10 cellular contexts compared by ENCODE assay signal in the genomic region with DNA sequence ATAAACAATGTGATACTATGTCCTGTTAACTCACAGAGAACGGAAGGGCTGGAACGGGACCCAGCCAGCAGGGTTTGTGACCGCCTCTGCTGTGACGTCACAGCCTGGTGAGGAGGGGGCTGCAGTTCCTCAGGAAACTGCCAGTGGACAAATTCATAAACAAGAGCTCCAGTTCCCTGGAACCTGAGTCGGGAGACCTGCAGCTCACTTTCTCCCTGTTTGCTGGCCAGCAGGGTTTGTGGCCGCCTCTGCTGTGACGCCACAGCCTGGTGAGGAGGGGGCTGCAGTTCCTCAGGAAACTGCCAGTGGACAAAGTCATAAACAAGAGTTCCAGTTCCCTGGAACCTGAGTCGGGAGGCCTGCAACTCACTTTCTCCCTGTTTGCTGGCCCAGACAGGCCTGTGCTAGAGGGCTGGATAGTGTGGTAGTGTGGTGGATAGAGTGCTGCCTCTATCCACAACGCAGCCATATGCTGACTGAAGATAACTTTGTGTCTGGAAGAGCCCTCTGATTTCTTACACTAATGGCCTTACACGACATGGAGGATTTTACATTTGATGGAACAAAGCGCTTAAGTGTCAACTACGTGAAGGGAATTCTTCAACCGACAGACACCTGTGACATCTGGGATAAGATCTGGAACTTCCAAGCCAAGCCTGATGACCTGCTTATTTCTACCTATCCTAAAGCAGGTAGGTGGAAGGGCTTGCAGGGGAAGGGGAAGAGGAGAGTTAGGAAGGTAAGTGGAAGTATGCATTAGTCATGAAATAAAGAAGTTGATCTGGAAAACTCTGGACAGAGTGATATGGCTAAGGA. TPM values are rescaled to one million over a fixed set of nuclear protein-coding genes. Genes with fewer than 3 reads are reported as not detected.
DNase-seq lines count a peak whose midpoint lies in the region; ATAC-seq and TF ChIP-seq lines count a peak whose summit lies in the region.
"Had no signal": no experiment of that assay in that cellular context is flagged by ENCODE, and none has a peak within 500 bp of the region (broad histone marks: within the 10 kb centered on the region; RNA-seq: fewer than 3 reads in every experiment).

A gene (plus strand): TSS at position 140 of the 816 bp plus-strand sequence. CDS start 384 bp downstream, at position 524.

- CTCF ChIA-PET in activated CD8-positive, alpha-beta memory T cell treated with anti-CD3 and anti-CD28 coated beads, Interleukin-2, amount 10 ng/mL, durations not matched to agents 7 days and 5 days (lab: Charles Lee) = no interaction called here

- no peak within 1 kb of the TSS for H3K4me3 Mint-ChIP-seq in activated CD8-positive, alpha-beta memory T cell treated with anti-CD3 and anti-CD28 coated beads, Interleukin-2, amount 10 ng/mL, durations not matched to agents 7 days and 5 days
- H3K4me3 Mint-ChIP-seq: activated naive CD4-positive, alpha-beta T cell treated with anti-CD3 and anti-CD28 coated beads, Interleukin-2, amount 10 ng/mL, durations not matched to agents 7 days and 5 days had no signal

- no peaks in the 10 kb centered on the region for H3K36me3 Mint-ChIP-seq in activated CD8-positive, alpha-beta memory T cell treated with anti-CD3 and anti-CD28 coated beads, Interleukin-2, amount 10 ng/mL, durations not matched to agents 7 days and 5 days
- H3K36me3 Mint-ChIP-seq: activated naive CD4-positive, alpha-beta T cell treated with anti-CD3 and anti-CD28 coated beads, Interleukin-2, amount 10 ng/mL, durations not matched to agents 7 days and 5 days had no signal

- H2AFZ ChIP-seq in smooth muscle cell (ENCODE audit: low read depth) = peak within 1 kb of the TSS; percentile 89

- peak within 1 kb of the TSS; percentile 42 for H3K9ac ChIP-seq in smooth muscle cell (ENCODE audit: low read depth)

- H3F3A ChIP-seq in smooth muscle cell (ENCODE audit: low read depth) = peaks cover 5% of the 10 kb centered on the region

- no peaks in the 10 kb centered on the region for H4K20me1 ChIP-seq in smooth muscle cell (ENCODE audit: low read depth)

- H3K36me3 ChIP-seq in ectodermal cell (ENCODE audit: control insufficient read depth, insufficient read depth, low read length) (no peaks in the 10 kb centered on the region), lung (ENCODE audit: control insufficient read depth in 2 of 2, insufficient read depth in 2 of 2, low read length in 2 of 2) (peaks cover 0 to 1% of the 10 kb centered on the region in 2 donors), smooth muscle cell (ENCODE audit: low read depth) (no peaks in the 10 kb centered on the region)

- H3K9me3 ChIP-seq in ectodermal cell (ENCODE audit: control insufficient read depth, low read length) = no peaks in the 10 kb centered on the region
- H3K9me3 ChIP-seq in lung (ENCODE audit: control insufficient read depth in 2 of 2, insufficient read depth in 1 of 2, low read length in 1 of 2) = no peaks in the 10 kb centered on the region
- H3K9me3 ChIP-seq in smooth muscle cell (replicated peaks; ENCODE audit: low read depth) = no peaks in the 10 kb centered on the region

- peaks cover 5% of the 10 kb centered on the region for H3K79me2 ChIP-seq in smooth muscle cell (ENCODE audit: low read depth)

- H3K4me1 ChIP-seq in ectodermal cell (ENCODE audit: control insufficient read depth, insufficient read depth, low read length) (peaks cover 10% of the 10 kb centered on the region), lung (ENCODE audit: control insufficient read depth in 2 of 2, insufficient read depth in 2 of 2, low read length in 2 of 2) (peaks cover 0 to 5% of the 10 kb centered on the region in 2 donors), smooth muscle cell (ENCODE audit: low read depth) (peaks cover 15% of the 10 kb centered on the region)

- peak within 1 kb of the TSS; percentile 79 for H3K4me2 ChIP-seq in smooth muscle cell

- no peaks in the 10 kb centered on the region for H3K9me3 Mint-ChIP-seq in activated CD8-positive, alpha-beta memory T cell treated with anti-CD3 and anti-CD28 coated beads, Interleukin-2, amount 10 ng/mL, durations not matched to agents 7 days and 5 days (ENCODE audit: low read depth)
- H3K9me3 Mint-ChIP-seq: activated naive CD4-positive, alpha-beta T cell treated with anti-CD3 and anti-CD28 coated beads, Interleukin-2, amount 10 ng/mL, durations not matched to agents 7 days and 5 days had no signal

- H3K27ac ChIP-seq in ectodermal cell (ENCODE audit: insufficient read depth, low read depth, low read length, poor library complexity, severe bottlenecking) (peak within 1 kb of the TSS; percentile 11), lung (ENCODE audit: low read depth in 1 of 2, low read length in 1 of 2) (peak within 1 kb of the TSS; percentile 63 to 92), smooth muscle cell (ENCODE audit: low read depth) (peak within 1 kb of the TSS; percentile 84)

- ATAC-seq in lung (ENCODE audit: insufficient read depth, low FRiP score) (no peak), HG02623 (IDR thresholded peaks at IDR 0.05; ENCODE audit: unreplicated experiment) (no peak), HG03039 (IDR thresholded peaks at IDR 0.05; ENCODE audit: unreplicated experiment) (no peak)
- ATAC-seq in activated CD8-positive, alpha-beta memory T cell treated with anti-CD3 and anti-CD28 coated beads, Interleukin-2, amount 10 ng/mL, durations not matched to agents 7 days and 5 days = no peak

- H3K4me1 Mint-ChIP-seq in activated CD8-positive, alpha-beta memory T cell treated with anti-CD3 and anti-CD28 coated beads, Interleukin-2, amount 10 ng/mL, durations not matched to agents 7 days and 5 days = no peaks in the 10 kb centered on the region
- H3K4me1 Mint-ChIP-seq: activated naive CD4-positive, alpha-beta T cell treated with anti-CD3 and anti-CD28 coated beads, Interleukin-2, amount 10 ng/mL, durations not matched to agents 7 days and 5 days had no signal

- H3K27me3 Mint-ChIP-seq in activated CD8-positive, alpha-beta memory T cell treated with anti-CD3 and anti-CD28 coated beads, Interleukin-2, amount 10 ng/mL, durations not matched to agents 7 days and 5 days = peaks cover 4% of the 10 kb centered on the region

- no peak within 1 kb of the TSS for H3K27ac Mint-ChIP-seq in activated CD8-positive, alpha-beta memory T cell treated with anti-CD3 and anti-CD28 coated beads, Interleukin-2, amount 10 ng/mL, durations not matched to agents 7 days and 5 days
- H3K27ac Mint-ChIP-seq: activated naive CD4-positive, alpha-beta T cell treated with anti-CD3 and anti-CD28 coated beads, Interleukin-2, amount 10 ng/mL, durations not matched to agents 7 days and 5 days had no signal

- no peak for TF ChIP-seq CTCF in lung (IDR thresholded peaks at IDR 0.05; ENCODE audit: control extremely low read depth, extremely low read depth)
- no peak for TF ChIP-seq CTCF in smooth muscle cell (IDR thresholded peaks at IDR 0.05; ENCODE audit: borderline replicate concordance, insufficient read depth, poor library complexity, severe bottlenecking)

- 62 to 63% methylated on average over 13 of the region's 13 CpGs for WGBS in ectodermal cell, 2 experiments
- 6 to 17% methylated on average over 13 of the region's 13 CpGs for WGBS in lung, 2 donors
- 22% methylated on average over 13 of the region's 13 CpGs for WGBS in smooth muscle cell (ENCODE audit: low lambda C conversion rate)

- peak; percentile 77 for DNase-seq in NCI-H146 (lab: John Stamatoyannopoulos, UW)
- DNase-seq in lung (ENCODE audit: low spot score) = peak; percentile 32
- DNase-seq in smooth muscle cell (lab: John Stamatoyannopoulos, UW; ENCODE audit: unreplicated experiment) = peak; percentile 32
- no peak for DNase-seq in activated CD8-positive, alpha-beta memory T cell treated with anti-CD3 and anti-CD28 coated beads, Interleukin-2, amount 10 ng/mL, durations not matched to agents 7 days and 5 days
- DNase-seq in COLO668 (lab: John Stamatoyannopoulos, UW; ENCODE audit: unreplicated experiment) = no peak
- DNase-seq: activated naive CD4-positive, alpha-beta T cell treated with anti-CD3 and anti-CD28 coated beads, Interleukin-2, amount 10 ng/mL, durations not matched to agents 7 days and 5 days had no signal

- H3K4me3 ChIP-seq in ectodermal cell (ENCODE audit: insufficient read depth, low read depth, low read length) (peak within 1 kb of the TSS; percentile 24), lung (peak within 1 kb of the TSS; percentile 36), smooth muscle cell (peak within 1 kb of the TSS; percentile 40)

- H3K27me3 ChIP-seq in ectodermal cell (ENCODE audit: control insufficient read depth, insufficient read depth, low read length, poor library complexity, severe bottlenecking) = no peaks in the 10 kb centered on the region
- no peaks in the 10 kb centered on the region for H3K27me3 ChIP-seq in lung (ENCODE audit: control insufficient read depth, insufficient read depth)
- H3K27me3 ChIP-seq in smooth muscle cell (ENCODE audit: low read depth) = no peaks in the 10 kb centered on the region

RNA-seq across cellular contexts. Expression of the gene that starts here (rescaled TPM):
- polyA plus RNA-seq in ectodermal cell (2013, experiment 1 of 4) = 10.6 TPM
- 8.9 TPM for polyA plus RNA-seq in ectodermal cell (2013, experiment 2 of 4)
- 8.7 TPM for polyA plus RNA-seq in ectodermal cell (2013, experiment 3 of 4)
- 10.3 TPM for polyA plus RNA-seq in ectodermal cell (2013, experiment 4 of 4)
- total RNA-seq in lung = 10 to 100 TPM in 1 of 2 donors, 1 to 10 TPM in 1; 4.3 to 85.0 TPM
- 1 to 10 TPM; 1.7 to 7.4 TPM for polyA plus RNA-seq in lung
- total RNA-seq in smooth muscle cell = 3.9 and 9.2 TPM in 2 replicates
- polyA plus RNA-seq in smooth muscle cell = 4.7 and 5.5 TPM in 2 replicates
- total RNA-seq in activated CD8-positive, alpha-beta memory T cell treated with anti-CD3 and anti-CD28 coated beads, Interleukin-2, amount 10 ng/mL, durations not matched to agents 7 days and 5 days = not detected
- total RNA-seq: RPMI7951 had no signal

Comparison
In these comparisons a context has a peak if more than half of its experiments do, and no peak if none do; other contexts are left out.
1. DNase-seq: peak in NCI-H146 (single experiment), lung (single experiment) and smooth muscle cell (single experiment); none in activated CD8-positive, alpha-beta memory T cell treated with anti-CD3 and anti-CD28 coated beads, Interleukin-2, amount 10 ng/mL, durations not matched to agents 7 days and 5 days (single experiment) and COLO668 (single experiment).
2. H3K27ac ChIP-seq: peak in every context shown above with its lines; median percentile 84 in smooth muscle cell; 78 in lung; 11 in ectodermal cell.
3. Peak in every context shown above with its lines, with median percentiles within 50 percentile points of each other: H3K4me3 ChIP-seq.